Comparison of ENCODE assay signal across 18 cellular contexts in genomic region chr6:120116343-120116742, GRCh38.
A peak's percentile ranks its signal among the peaks of the same experiment; 100 is the strongest.
DNase-seq lines count a peak whose midpoint lies in the region; ATAC-seq and TF ChIP-seq lines count a peak whose summit lies in the region.
"Had no signal": no experiment of that assay in that cellular context is flagged by ENCODE, and none has a peak within 500 bp of the region (broad histone marks: within the 10 kb centered on the region; RNA-seq: fewer than 3 reads in every experiment).

No MANE protein-coding gene starts in this region.

- H3K9ac ChIP-seq in H9 (ENCODE audit: extremely low read depth, insufficient read length, low read length), result no peak overlapping the region

- H4K8ac ChIP-seq in H9 (replicated peaks; ENCODE audit: insufficient read length, low read depth, low read length), result no peak overlapping the region

- H2BK120ac ChIP-seq in H9 (ENCODE audit: low read depth, low read length, poor library complexity, severe bottlenecking), result no peak overlapping the region

- H3K79me2 ChIP-seq in H9 (ENCODE audit: insufficient read depth, low read length), result no peaks in the 10 kb centered on the region

- H3K27ac ChIP-seq in H9 (ENCODE audit: insufficient read length, low read depth, low read length), result no peak overlapping the region
- H3K27ac ChIP-seq in suprapubic skin, result no peak overlapping the region
- no peak overlapping the region for H3K27ac ChIP-seq in ascending aorta
- H3K27ac ChIP-seq: SJSA1 had no signal

- H2BK20ac ChIP-seq in H9 (ENCODE audit: low read depth, low read length, poor library complexity, severe bottlenecking), result no peak overlapping the region

- TF ChIP-seq EP300 in suprapubic skin (IDR thresholded peaks at IDR 0.05), result no peak

- H3K4ac ChIP-seq in H9 (ENCODE audit: low read depth, low read length), result no peak overlapping the region

- peak overlapping the region in 2 of 3 experiments; percentile 11 to 16; a peak in 1 of 7 replicates for H3K27ac Mint-ChIP-seq in H9
- H3K27ac Mint-ChIP-seq: CD14-positive monocyte had no signal

- intact Hi-C loops in ascending aorta (cut with DNase I), result no loop called here

- no peak overlapping the region for H3K14ac ChIP-seq in H9 (ENCODE audit: insufficient read depth, low read length)

- no peak overlapping the region for H3T11ph ChIP-seq in H9 (ENCODE audit: low read length)

- no peaks in the 10 kb centered on the region for H3K36me3 ChIP-seq in suprapubic skin
- H3K36me3 ChIP-seq in ascending aorta, result no peaks in the 10 kb centered on the region
- H3K36me3 ChIP-seq: SJSA1 had no signal

- DNase-seq in H9 (no peak), OCI-M1 (lab: John Stamatoyannopoulos, UW) (peak; percentile 43), kidney glomerular epithelial cell (lab: John Stamatoyannopoulos, UW) (no peak), suprapubic skin (ENCODE audit: low spot score in 2 of 2) (no peak), ascending aorta (ENCODE audit: low spot score in 2 of 2) (no peak)
- DNase-seq: KBM-7, NCI-H1105 treated with DMSO at 0.1 percent for 48 hours, NCI-H2081 treated with DMSO at 0.1 percent for 48 hours, NCI-H2171 treated with DMSO at 0.1 percent for 48 hours, NCI-H446, NCI-H526, T-helper 1 cell had no signal

- no peaks in the 10 kb centered on the region for H3K79me1 ChIP-seq in H9 (ENCODE audit: insufficient read depth, low read depth, low read length, poor library complexity, severe bottlenecking)

- no peaks in the 10 kb centered on the region for H3K27me3 Mint-ChIP-seq in H9 (ENCODE audit: low read depth)

- H3K4me1 ChIP-seq in H9 (ENCODE audit: insufficient read depth, low read length), result no peaks in the 10 kb centered on the region
- no peaks in the 10 kb centered on the region for H3K4me1 ChIP-seq in suprapubic skin
- no peaks in the 10 kb centered on the region for H3K4me1 ChIP-seq in ascending aorta
- H3K4me1 ChIP-seq: SJSA1 had no signal

- H3K27me3 ChIP-seq in H9 (ENCODE audit: insufficient read depth, low read length), result no peaks in the 10 kb centered on the region
- H3K27me3 ChIP-seq in suprapubic skin, result no peaks in the 10 kb centered on the region
- H3K27me3 ChIP-seq in ascending aorta, result no peaks in the 10 kb centered on the region
- H3K27me3 ChIP-seq: SJSA1 had no signal

- H3K4me3 Mint-ChIP-seq in H9, result no peak overlapping the region
- H3K4me3 Mint-ChIP-seq: CD14-positive monocyte had no signal

- H2AK5ac ChIP-seq in H9 (ENCODE audit: insufficient read length, low read length), result no peak overlapping the region

- H3K9me3 ChIP-seq in H9 (ENCODE audit: control insufficient read depth, low read depth, low read length) (no peaks in the 10 kb centered on the region), suprapubic skin (no peaks in the 10 kb centered on the region), ascending aorta (peaks cover 0 to 5% of the 10 kb centered on the region in 2 donors)
- H3K9me3 ChIP-seq: SJSA1 had no signal

- H4K91ac ChIP-seq in H9 (ENCODE audit: insufficient read length, low read depth, low read length), result no peak overlapping the region

- no peaks in the 10 kb centered on the region for H4K20me1 ChIP-seq in H9 (ENCODE audit: control insufficient read depth, insufficient read depth, insufficient read length)

- no peak overlapping the region for H3K23ac ChIP-seq in H9 (ENCODE audit: insufficient read length, low read depth, low read length)

- TF ChIP-seq POLR2A in suprapubic skin (IDR thresholded peaks at IDR 0.05), result no peak

- H2BK12ac ChIP-seq in H9 (ENCODE audit: insufficient read length, low read depth, low read length), result no peak overlapping the region

- no peak overlapping the region for H3K4me2 ChIP-seq in H9 (ENCODE audit: insufficient read depth, insufficient read length, low read length)

- no peaks in the 10 kb centered on the region; a peak in 1 of 7 replicates for H3K36me3 Mint-ChIP-seq in H9 (ENCODE audit: insufficient read depth in 1 of 3, low read depth in 3 of 3)
- H3K36me3 Mint-ChIP-seq: CD14-positive monocyte had no signal

- H3K4me1 Mint-ChIP-seq in H9, result peaks cover 5 to 6% of the 10 kb centered on the region in 2 experiments
- H3K4me1 Mint-ChIP-seq: CD14-positive monocyte had no signal

- H2BK5ac ChIP-seq in H9 (ENCODE audit: insufficient read length, low read length), result no peak overlapping the region

- H3K4me3 ChIP-seq in suprapubic skin (no peak overlapping the region), ascending aorta (no peak overlapping the region)
- H3K4me3 ChIP-seq: SJSA1 had no signal

- no peak overlapping the region for H2BK15ac ChIP-seq in H9 (ENCODE audit: low read depth, low read length)

- H3K23me2 ChIP-seq in H9 (ENCODE audit: insufficient read length, low read depth, low read length, poor library complexity, severe bottlenecking), result no peaks in the 10 kb centered on the region

- no peak overlapping the region for H2AFZ ChIP-seq in H9 (ENCODE audit: low read length)

- H3K9me3 Mint-ChIP-seq in H9, result no peaks in the 10 kb centered on the region

- no peak overlapping the region for H3K18ac ChIP-seq in H9 (ENCODE audit: insufficient read length, low read depth, low read length)

- ATAC-seq in GM18870 (IDR thresholded peaks at IDR 0.05; ENCODE audit: unreplicated experiment) (peak; percentile 50), HG03354 (IDR thresholded peaks at IDR 0.05; ENCODE audit: poor library complexity, severe bottlenecking, unreplicated experiment) (peak; percentile 66), HG03039 (IDR thresholded peaks at IDR 0.05; ENCODE audit: unreplicated experiment) (no peak)
- ATAC-seq: Right ventricle myocardium inferior had no signal

- WGBS in H9 (ENCODE audit: extremely low coverage, insufficient read length, low lambda C conversion rate), result no CpG with 5 or more reads among the region's 2 CpGs
- 77% methylated on average over 2 of the region's 2 CpGs for WGBS in suprapubic skin

- no peak overlapping the region for H4K5ac ChIP-seq in H9 (ENCODE audit: insufficient read length, low read depth, low read length)

- TF ChIP-seq CTCF in H9 (conservative IDR thresholded peaks at IDR 0.05), result no peak
- no peak for TF ChIP-seq CTCF in suprapubic skin (IDR thresholded peaks at IDR 0.05)
- TF ChIP-seq CTCF in ascending aorta (IDR thresholded peaks at IDR 0.05), result no peak

- no peak overlapping the region for H3K56ac ChIP-seq in H9 (ENCODE audit: insufficient read length, low read depth, low read length)
